Comparison of ENCODE assay signal across 8 cellular contexts in genomic region chrX:69538321-69538876, GRCh38. TPM values are rescaled to one million over a fixed set of nuclear protein-coding genes. Genes with fewer than 3 reads are reported as not detected.
DNase-seq lines count a peak whose midpoint lies in the region; ATAC-seq and TF ChIP-seq lines count a peak whose summit lies in the region.

No MANE protein-coding gene starts in this region.

- H3K36me3 Mint-ChIP-seq in activated CD4-positive, alpha-beta T cell treated with anti-CD3 and anti-CD28 coated beads for 36 hours (ENCODE audit: low read depth): no peaks in the 10 kb centered on the region

- peaks cover 9% of the 10 kb centered on the region for H3K27me3 Mint-ChIP-seq in activated CD4-positive, alpha-beta T cell treated with anti-CD3 and anti-CD28 coated beads for 36 hours

- DNase-seq in D341Med (ENCODE audit: low spot score) (peak; percentile 74), cerebellum (ENCODE audit: low spot score) (peak; percentile 13), left kidney (ENCODE audit: low read depth, low spot score) (peak; percentile 80)
- DNase-seq in activated CD4-positive, alpha-beta T cell treated with anti-CD3 and anti-CD28 coated beads for 36 hours: peak; percentile 83
- DNase-seq in stimulated activated CD4-positive, alpha-beta T cell treated with anti-CD3 and anti-CD28 coated beads, Interleukin-2, amount 100 ng/mL, for 48 hours: peak; percentile 72 to 75

- POLR2A ChIA-PET in activated CD4-positive, alpha-beta T cell treated with anti-CD3 and anti-CD28 coated beads for 36 hours (lab: Charles Lee): no interaction called here

- H3K4me1 Mint-ChIP-seq in activated CD4-positive, alpha-beta T cell treated with anti-CD3 and anti-CD28 coated beads for 36 hours: peaks cover 8% of the 10 kb centered on the region

- H3K27ac Mint-ChIP-seq in activated CD4-positive, alpha-beta T cell treated with anti-CD3 and anti-CD28 coated beads for 36 hours: no peak overlapping the region

- intact Hi-C loops in activated CD4-positive, alpha-beta T cell treated with anti-CD3 and anti-CD28 coated beads for 36 hours (cut with DNase I, micrococcal nuclease): loop anchor here (1.0 to 5.0 kb wide), 4 partner anchors 82 to 559 kb away; no protein-coding TSS in a partner anchor

- ATAC-seq in GM21528 (IDR thresholded peaks at IDR 0.05; ENCODE audit: low FRiP score, unreplicated experiment): peak; percentile 75
- ATAC-seq in activated CD4-positive, alpha-beta T cell treated with anti-CD3 and anti-CD28 coated beads for 36 hours: peak; percentile 96
- ATAC-seq in GM18517 (IDR thresholded peaks at IDR 0.05; ENCODE audit: unreplicated experiment): no peak

- peak; percentile 67 for TF ChIP-seq CTCF in LNCAP (IDR thresholded peaks at IDR 0.05)

- H3K4me3 Mint-ChIP-seq in activated CD4-positive, alpha-beta T cell treated with anti-CD3 and anti-CD28 coated beads for 36 hours: no peak overlapping the region

- CTCF ChIA-PET in activated CD4-positive, alpha-beta T cell treated with anti-CD3 and anti-CD28 coated beads for 36 hours (lab: Charles Lee): interaction anchor here (0.6 to 2.5 kb wide), 5 partner anchors 33 to 636 kb away, joined by 3 to 12 read pairs (median 3); no protein-coding TSS in a partner anchor

- H3K9me3 Mint-ChIP-seq in activated CD4-positive, alpha-beta T cell treated with anti-CD3 and anti-CD28 coated beads for 36 hours (ENCODE audit: low read depth): no peaks in the 10 kb centered on the region

RNA-seq across cellular contexts. Expression of gene NALF2, which starts 34.3 kb away (rescaled TPM):
- total RNA-seq in activated CD4-positive, alpha-beta T cell treated with anti-CD3 and anti-CD28 coated beads for 36 hours: under 1 TPM; 0.11 TPM
- 3.6 TPM for total RNA-seq in cerebellum

Comparison
In these comparisons a context has a peak if more than half of its experiments do, and no peak if none do; other contexts are left out.
1. DNase-seq: peak in every context shown above with its lines; median percentile 83 in activated CD4-positive, alpha-beta T cell treated with anti-CD3 and anti-CD28 coated beads for 36 hours; 80 in left kidney; 74 in D341Med; 74 in stimulated activated CD4-positive, alpha-beta T cell treated with anti-CD3 and anti-CD28 coated beads, Interleukin-2, amount 100 ng/mL, for 48 hours; 13 in cerebellum.